In genomic region chr18:12476955-12477354, GRCh38 we compare ENCODE assay signal across 20 cellular contexts.
"Had no signal": no experiment of that assay in that cellular context is flagged by ENCODE, and none has a peak within 500 bp of the region (broad histone marks: within the 10 kb centered on the region; RNA-seq: fewer than 3 reads in every experiment).

No MANE protein-coding gene starts in this region.

- H3K27me3 ChIP-seq: adrenal gland, breast epithelium, foreskin keratinocyte, left lung, spleen, thyroid gland, upper lobe of right lung had no signal

- H3K36me3 Mint-ChIP-seq: activated naive CD8-positive, alpha-beta T cell; naive thymus-derived CD8-positive, alpha-beta T cell; T-cell had no signal

- H3K9me3 ChIP-seq: adrenal gland, breast epithelium, left lung, spleen, thyroid gland, upper lobe of right lung had no signal

- H3K36me3 ChIP-seq: thyroid gland had no signal

- H3K4me1 ChIP-seq: adrenal gland, breast epithelium, foreskin keratinocyte, left lung, spleen, thyroid gland, upper lobe of right lung had no signal

- H3K4me3 ChIP-seq: adrenal gland, breast epithelium, left lung, lung, spleen, thyroid gland, upper lobe of right lung had no signal

- H3K27ac Mint-ChIP-seq: activated naive CD8-positive, alpha-beta T cell; activated T-cell treated with anti-CD3 and anti-CD28 coated beads, Interleukin-2, amount 50 U/mL, for 24 hours; activated T-helper 17 cell treated with anti-CD3 and anti-CD28 coated beads, Interleukin-2, amount 50 U/mL, for 72 hours; naive thymus-derived CD8-positive, alpha-beta T cell; progenitor cell of endocrine pancreas; T-cell had no signal

- ATAC-seq: activated T-helper 17 cell treated with anti-CD3 and anti-CD28 coated beads, Interleukin-2, amount 50 U/mL, for 72 hours; foreskin keratinocyte; left lung; naive thymus-derived CD8-positive, alpha-beta T cell; stimulated activated naive CD8-positive, alpha-beta T cell treated with anti-CD3 and anti-CD28 coated beads, Interleukin-15, Interleukin-2, amounts not matched to agents 100 U/mL and 50 U/mL, for 24 hours; upper lobe of right lung had no signal

- H3K4me1 Mint-ChIP-seq: activated T-helper 17 cell treated with anti-CD3 and anti-CD28 coated beads, Interleukin-2, amount 50 U/mL, for 72 hours had no signal

- H3K9me3 Mint-ChIP-seq: activated T-cell treated with anti-CD3 and anti-CD28 coated beads, Interleukin-2, amount 50 U/mL, for 24 hours; activated T-helper 17 cell treated with anti-CD3 and anti-CD28 coated beads, Interleukin-2, amount 50 U/mL, for 72 hours; naive thymus-derived CD8-positive, alpha-beta T cell; T-cell had no signal

- H3K4me3 Mint-ChIP-seq: activated naive CD8-positive, alpha-beta T cell; activated T-cell treated with anti-CD3 and anti-CD28 coated beads, Interleukin-2, amount 50 U/mL, for 24 hours; activated T-helper 17 cell treated with anti-CD3 and anti-CD28 coated beads, Interleukin-2, amount 50 U/mL, for 72 hours; naive thymus-derived CD8-positive, alpha-beta T cell; T-cell had no signal

- H3K27me3 Mint-ChIP-seq: activated naive CD8-positive, alpha-beta T cell; activated T-cell treated with anti-CD3 and anti-CD28 coated beads, Interleukin-2, amount 50 U/mL, for 24 hours; activated T-helper 17 cell treated with anti-CD3 and anti-CD28 coated beads, Interleukin-2, amount 50 U/mL, for 72 hours; progenitor cell of endocrine pancreas; T-cell had no signal

- H3K27ac ChIP-seq: adrenal gland, breast epithelium, foreskin keratinocyte, left lung, spleen, thyroid gland, upper lobe of right lung had no signal

- DNase-seq: activated naive CD4-positive, alpha-beta T cell; activated T-cell treated with anti-CD3 and anti-CD28 coated beads, Interleukin-2, amount 50 U/mL, for 24 hours; adrenal gland; effector CD4-positive, alpha-beta T cell; foreskin keratinocyte; kidney glomerular epithelial cell; left lung; naive thymus-derived CD8-positive, alpha-beta T cell; retina; spleen; stimulated activated CD4-positive, alpha-beta T cell treated with anti-CD3 and anti-CD28 coated beads, Interleukin-4, amount 100 ng/mL, for 1 hour; stimulated activated naive CD8-positive, alpha-beta T cell treated with anti-CD3 and anti-CD28 coated beads, Interleukin-15, Interleukin-2, amounts not matched to agents 100 U/mL and 50 U/mL, for 24 hours; thyroid gland; upper lobe of right lung had no signal
